ENCODE assay signal across 1 cellular context in the genomic region with DNA sequence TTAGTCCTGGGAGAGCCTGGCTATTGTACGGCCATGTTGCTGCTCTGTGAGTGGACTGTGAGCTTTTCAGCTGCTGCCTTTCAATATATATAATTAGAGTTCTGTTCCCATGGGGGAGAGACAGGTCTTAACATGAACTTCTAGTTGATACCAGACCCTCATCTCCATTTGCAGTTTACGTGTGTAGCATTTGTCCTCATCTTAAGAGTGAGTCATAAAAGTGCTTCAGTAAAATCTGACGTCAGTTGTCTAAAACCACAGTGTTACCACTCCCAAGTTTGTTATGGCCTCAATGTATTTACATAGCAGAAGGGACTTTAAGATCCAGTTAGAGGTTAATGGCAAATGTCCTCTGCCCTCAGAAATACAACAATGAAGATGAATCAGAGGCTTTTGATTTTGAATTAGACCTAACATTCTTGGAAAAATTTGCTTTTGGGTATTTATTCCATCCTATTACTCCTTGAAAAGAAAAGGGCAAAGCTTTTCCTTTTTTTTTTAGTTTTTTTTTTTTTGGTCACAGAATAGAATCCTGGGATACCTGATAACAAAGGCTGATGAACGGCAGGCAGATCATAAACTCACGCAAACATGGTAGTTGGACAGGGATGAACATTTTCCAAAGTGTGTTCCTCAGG.
TF ChIP-seq lines count a peak whose summit lies in the region.

No MANE protein-coding gene starts in this region.

TF ChIP-seq in K562, 482 proteins besides CTCF, POLR2A, EP300 and RAD21 (continued from another document):
- TF ChIP-seq, protein P1, sequence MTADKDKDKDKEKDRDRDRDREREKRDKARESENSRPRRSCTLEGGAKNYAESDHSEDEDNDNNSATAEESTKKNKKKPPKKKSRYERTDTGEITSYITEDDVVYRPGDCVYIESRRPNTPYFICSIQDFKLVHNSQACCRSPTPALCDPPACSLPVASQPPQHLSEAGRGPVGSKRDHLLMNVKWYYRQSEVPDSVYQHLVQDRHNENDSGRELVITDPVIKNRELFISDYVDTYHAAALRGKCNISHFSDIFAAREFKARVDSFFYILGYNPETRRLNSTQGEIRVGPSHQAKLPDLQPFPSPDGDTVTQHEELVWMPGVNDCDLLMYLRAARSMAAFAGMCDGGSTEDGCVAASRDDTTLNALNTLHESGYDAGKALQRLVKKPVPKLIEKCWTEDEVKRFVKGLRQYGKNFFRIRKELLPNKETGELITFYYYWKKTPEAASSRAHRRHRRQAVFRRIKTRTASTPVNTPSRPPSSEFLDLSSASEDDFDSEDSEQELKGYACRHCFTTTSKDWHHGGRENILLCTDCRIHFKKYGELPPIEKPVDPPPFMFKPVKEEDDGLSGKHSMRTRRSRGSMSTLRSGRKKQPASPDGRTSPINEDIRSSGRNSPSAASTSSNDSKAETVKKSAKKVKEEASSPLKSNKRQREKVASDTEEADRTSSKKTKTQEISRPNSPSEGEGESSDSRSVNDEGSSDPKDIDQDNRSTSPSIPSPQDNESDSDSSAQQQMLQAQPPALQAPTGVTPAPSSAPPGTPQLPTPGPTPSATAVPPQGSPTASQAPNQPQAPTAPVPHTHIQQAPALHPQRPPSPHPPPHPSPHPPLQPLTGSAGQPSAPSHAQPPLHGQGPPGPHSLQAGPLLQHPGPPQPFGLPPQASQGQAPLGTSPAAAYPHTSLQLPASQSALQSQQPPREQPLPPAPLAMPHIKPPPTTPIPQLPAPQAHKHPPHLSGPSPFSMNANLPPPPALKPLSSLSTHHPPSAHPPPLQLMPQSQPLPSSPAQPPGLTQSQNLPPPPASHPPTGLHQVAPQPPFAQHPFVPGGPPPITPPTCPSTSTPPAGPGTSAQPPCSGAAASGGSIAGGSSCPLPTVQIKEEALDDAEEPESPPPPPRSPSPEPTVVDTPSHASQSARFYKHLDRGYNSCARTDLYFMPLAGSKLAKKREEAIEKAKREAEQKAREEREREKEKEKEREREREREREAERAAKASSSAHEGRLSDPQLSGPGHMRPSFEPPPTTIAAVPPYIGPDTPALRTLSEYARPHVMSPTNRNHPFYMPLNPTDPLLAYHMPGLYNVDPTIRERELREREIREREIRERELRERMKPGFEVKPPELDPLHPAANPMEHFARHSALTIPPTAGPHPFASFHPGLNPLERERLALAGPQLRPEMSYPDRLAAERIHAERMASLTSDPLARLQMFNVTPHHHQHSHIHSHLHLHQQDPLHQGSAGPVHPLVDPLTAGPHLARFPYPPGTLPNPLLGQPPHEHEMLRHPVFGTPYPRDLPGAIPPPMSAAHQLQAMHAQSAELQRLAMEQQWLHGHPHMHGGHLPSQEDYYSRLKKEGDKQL (CRISPR knock-in tag; IDR thresholded peaks at IDR 0.05; ENCODE audit: borderline replicate concordance), result no peak
- TF ChIP-seq SAFB (IDR thresholded peaks at IDR 0.05; ENCODE audit: borderline replicate concordance, low read depth, low read length) (no peak), ZNF76 (CRISPR knock-in tag; IDR thresholded peaks at IDR 0.05; ENCODE audit: borderline replicate concordance) (no peak), JUND (IDR thresholded peaks at IDR 0.05; ENCODE audit: borderline replicate concordance, low read depth, low read length) (no peak), JUND (tag; IDR thresholded peaks at IDR 0.05; ENCODE audit: borderline replicate concordance, low read depth, low read length) (0 out of 3 replicates have a peak, but pooled peaks have one; percentile 30), POLR2B (IDR thresholded peaks at IDR 0.05; ENCODE audit: low read depth, partially characterized antibody) (no peak), GTF2E2 (tag; IDR thresholded peaks at IDR 0.05) (no peak), E2F6 (IDR thresholded peaks at IDR 0.05; ENCODE audit: borderline replicate concordance in 1 of 2, extremely low read depth in 1 of 2, insufficient read depth in 1 of 2, insufficient read length in 1 of 2, low read depth in 1 of 2, low read length in 1 of 2, poor library complexity in 1 of 2, severe bottlenecking in 1 of 2) (no peak), RBM14 (IDR thresholded peaks at IDR 0.05; ENCODE audit: borderline replicate concordance, insufficient read depth, low read depth, low read length) (no peak), ZNF134 (CRISPR knock-in tag; conservative IDR thresholded peaks at IDR 0.05) (no peak), CREM (IDR thresholded peaks at IDR 0.05; ENCODE audit: low read depth) (0 out of 2 replicates have a peak, but pooled peaks have one; percentile 19), HDAC6 (IDR thresholded peaks at IDR 0.05; ENCODE audit: low read depth, low read length) (no peak), ARID2 (IDR thresholded peaks at IDR 0.05) (no peak), SRF (CRISPR knock-in tag; IDR thresholded peaks at IDR 0.05) (no peak), SNIP1 (IDR thresholded peaks at IDR 0.05; ENCODE audit: low read depth) (no peak), HNRNPH1 (optimal IDR thresholded peaks at IDR 0.05; ENCODE audit: low read depth, low read length) (no peak), CXXC5 (CRISPR knock-in tag; IDR thresholded peaks at IDR 0.05) (no peak), ZNF23 (CRISPR knock-in tag; IDR thresholded peaks at IDR 0.05) (no peak), ZNF436 (CRISPR knock-in tag; IDR thresholded peaks at IDR 0.05) (no peak), HCFC1 (IDR thresholded peaks at IDR 0.05; ENCODE audit: low read depth, low read length) (no peak)
- TF ChIP-seq, protein P2, sequence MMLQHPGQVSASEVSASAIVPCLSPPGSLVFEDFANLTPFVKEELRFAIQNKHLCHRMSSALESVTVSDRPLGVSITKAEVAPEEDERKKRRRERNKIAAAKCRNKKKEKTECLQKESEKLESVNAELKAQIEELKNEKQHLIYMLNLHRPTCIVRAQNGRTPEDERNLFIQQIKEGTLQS (IDR thresholded peaks at IDR 0.05), result peak; percentile 21; the same call in 1 of the 2 replicates
- TF ChIP-seq, protein P2 (CRISPR knock-in tag; conservative IDR thresholded peaks at IDR 0.05), result no peak
